ENCODE assay signal across 1 cellular context in the genomic region with DNA sequence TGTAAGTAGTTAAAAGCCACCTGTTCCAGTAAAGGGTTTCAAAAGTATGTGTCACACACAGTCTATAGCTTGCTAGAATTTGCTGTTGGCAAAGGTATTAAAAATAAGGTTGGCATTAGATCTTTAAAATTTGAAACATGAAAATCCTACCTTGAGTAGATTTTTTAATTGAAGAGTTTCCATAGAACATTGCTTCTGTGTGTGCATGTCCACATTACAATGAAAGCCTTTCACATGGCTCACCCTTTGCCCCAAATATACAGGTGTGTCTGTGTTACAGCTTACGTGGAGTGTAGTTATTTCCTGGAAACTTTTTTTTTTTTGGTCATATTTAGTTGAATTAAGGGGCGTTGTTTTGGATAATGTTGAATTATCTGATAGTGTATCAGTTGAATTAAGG.
TF ChIP-seq lines count a peak whose summit lies in the region.

No MANE protein-coding gene starts in this region.

TF ChIP-seq in neural cell, 6 proteins besides CTCF, POLR2A, EP300 and RAD21 (continued from another document):
- TF ChIP-seq, protein P1, sequence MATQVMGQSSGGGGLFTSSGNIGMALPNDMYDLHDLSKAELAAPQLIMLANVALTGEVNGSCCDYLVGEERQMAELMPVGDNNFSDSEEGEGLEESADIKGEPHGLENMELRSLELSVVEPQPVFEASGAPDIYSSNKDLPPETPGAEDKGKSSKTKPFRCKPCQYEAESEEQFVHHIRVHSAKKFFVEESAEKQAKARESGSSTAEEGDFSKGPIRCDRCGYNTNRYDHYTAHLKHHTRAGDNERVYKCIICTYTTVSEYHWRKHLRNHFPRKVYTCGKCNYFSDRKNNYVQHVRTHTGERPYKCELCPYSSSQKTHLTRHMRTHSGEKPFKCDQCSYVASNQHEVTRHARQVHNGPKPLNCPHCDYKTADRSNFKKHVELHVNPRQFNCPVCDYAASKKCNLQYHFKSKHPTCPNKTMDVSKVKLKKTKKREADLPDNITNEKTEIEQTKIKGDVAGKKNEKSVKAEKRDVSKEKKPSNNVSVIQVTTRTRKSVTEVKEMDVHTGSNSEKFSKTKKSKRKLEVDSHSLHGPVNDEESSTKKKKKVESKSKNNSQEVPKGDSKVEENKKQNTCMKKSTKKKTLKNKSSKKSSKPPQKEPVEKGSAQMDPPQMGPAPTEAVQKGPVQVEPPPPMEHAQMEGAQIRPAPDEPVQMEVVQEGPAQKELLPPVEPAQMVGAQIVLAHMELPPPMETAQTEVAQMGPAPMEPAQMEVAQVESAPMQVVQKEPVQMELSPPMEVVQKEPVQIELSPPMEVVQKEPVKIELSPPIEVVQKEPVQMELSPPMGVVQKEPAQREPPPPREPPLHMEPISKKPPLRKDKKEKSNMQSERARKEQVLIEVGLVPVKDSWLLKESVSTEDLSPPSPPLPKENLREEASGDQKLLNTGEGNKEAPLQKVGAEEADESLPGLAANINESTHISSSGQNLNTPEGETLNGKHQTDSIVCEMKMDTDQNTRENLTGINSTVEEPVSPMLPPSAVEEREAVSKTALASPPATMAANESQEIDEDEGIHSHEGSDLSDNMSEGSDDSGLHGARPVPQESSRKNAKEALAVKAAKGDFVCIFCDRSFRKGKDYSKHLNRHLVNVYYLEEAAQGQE (IDR thresholded peaks at IDR 0.05; ENCODE audit: borderline replicate concordance), result no peak
- TF ChIP-seq POLR2AphosphoS5 (IDR thresholded peaks at IDR 0.05) (no peak), TAF1 (IDR thresholded peaks at IDR 0.05; ENCODE audit: low read depth) (no peak), EZH2 (IDR thresholded peaks at IDR 0.05; ENCODE audit: borderline replicate concordance, insufficient read depth, low read length, poor library complexity, severe bottlenecking) (no peak)
